Comparison of ENCODE assay signal across 3 cellular contexts in the genomic region with DNA sequence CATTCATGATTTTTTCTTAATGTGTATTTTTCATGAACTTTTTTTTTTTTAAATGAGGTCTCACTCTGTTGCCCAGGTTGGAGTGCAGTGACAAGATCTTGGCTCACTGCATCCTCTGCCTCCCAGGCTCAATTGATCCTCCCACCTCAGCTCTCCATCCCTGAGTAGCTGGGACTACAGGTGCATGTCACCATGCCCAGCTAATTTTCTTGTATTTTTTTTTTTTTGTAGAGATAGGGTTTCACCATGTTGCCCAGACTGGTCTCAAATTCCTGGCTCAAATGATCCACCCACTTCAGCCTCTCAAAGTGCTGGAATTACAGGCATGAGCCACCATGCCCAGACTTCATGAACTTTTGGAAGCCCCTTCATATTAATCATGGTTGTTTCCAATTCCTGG.
"Had no signal": no experiment of that assay in that cellular context is flagged by ENCODE, and none has a peak within 500 bp of the region (broad histone marks: within the 10 kb centered on the region; RNA-seq: fewer than 3 reads in every experiment).

No MANE protein-coding gene starts in this region.

- ATAC-seq: GM12878 had no signal

- DNase-seq: GDM1, GF-D8 had no signal
